ENCODE assay signal across 8 cellular contexts in genomic region chr6:108798672-108799355, GRCh38. TPM values are rescaled to one million over a fixed set of nuclear protein-coding genes. Genes with fewer than 3 reads are reported as not detected.
DNase-seq lines count a peak whose midpoint lies in the region; ATAC-seq, FAIRE-seq and TF ChIP-seq lines count a peak whose summit lies in the region.

No MANE protein-coding gene starts in this region.

- no peak for TF ChIP-seq CTCF in WERI-Rb-1 (IDR thresholded peaks at IDR 0.05; ENCODE audit: low read depth, low read length)
- TF ChIP-seq CTCF in ascending aorta (IDR thresholded peaks at IDR 0.05) = no peak

- POLR2A ChIA-PET in CD8-positive, alpha-beta memory T cell (lab: Charles Lee) = no interaction called here

- CTCF ChIA-PET in CD8-positive, alpha-beta memory T cell (lab: Charles Lee) = interaction anchor here (1.3 kb wide), 2 partner anchors 15 to 37 kb away, joined by 3 read pairs; no protein-coding TSS in a partner anchor

- no peaks in the 10 kb centered on the region for H3K9me3 Mint-ChIP-seq in CD8-positive, alpha-beta memory T cell

- peak overlapping the region; percentile 1 to 92 (median 76) for H3K4me3 Mint-ChIP-seq in CD8-positive, alpha-beta memory T cell

- no peaks in the 10 kb centered on the region for H3K36me3 Mint-ChIP-seq in CD8-positive, alpha-beta memory T cell

- H3K27ac Mint-ChIP-seq in CD8-positive, alpha-beta memory T cell = peak overlapping the region; percentile 32 to 93 (median 85)

- H3K4me1 Mint-ChIP-seq in CD8-positive, alpha-beta memory T cell = peaks cover 43 to 50% (median 49%) of the 10 kb centered on the region in 3 donors

- DNase-seq in CD8-positive, alpha-beta memory T cell = peak; percentile 27 to 71 (median 42)
- DNase-seq in WERI-Rb-1 (peak; percentile 82), dermis blood vessel endothelial cell (peak; percentile 48), sciatic nerve (ENCODE audit: low spot score) (no peak), urothelium cell line (ENCODE audit: low spot score) (no peak), ascending aorta (ENCODE audit: low spot score in 2 of 2) (no peak), NCI-H524 treated with DMSO at 0.1 percent for 48 hours (lab: John Stamatoyannopoulos, UW) (no peak)

- peak overlapping the region; percentile 41 for H3K4me3 ChIP-seq in CD8-positive, alpha-beta memory T cell (ENCODE audit: low read length)
- H3K4me3 ChIP-seq in WERI-Rb-1 (ENCODE audit: low read depth, low read length) (peak overlapping the region; percentile 35), ascending aorta (no peak overlapping the region)

- H3K27me3 ChIP-seq in CD8-positive, alpha-beta memory T cell (ENCODE audit: insufficient read depth, low read length, poor library complexity, severe bottlenecking) = no peaks in the 10 kb centered on the region
- H3K27me3 ChIP-seq in WERI-Rb-1 (ENCODE audit: insufficient read depth, low read depth, severe bottlenecking) (no peaks in the 10 kb centered on the region), ascending aorta (no peaks in the 10 kb centered on the region)

- peaks cover 29% of the 10 kb centered on the region for H3K4me1 ChIP-seq in CD8-positive, alpha-beta memory T cell (ENCODE audit: insufficient read depth, low read length)
- no peaks in the 10 kb centered on the region for H3K4me1 ChIP-seq in ascending aorta

- intact Hi-C loops in sciatic nerve (cut with DNase I) = no loop called here
- intact Hi-C loops in ascending aorta (cut with DNase I) = no loop called here

- H3K36me3 ChIP-seq in CD8-positive, alpha-beta memory T cell (ENCODE audit: insufficient read depth, low read length) = no peaks in the 10 kb centered on the region
- no peaks in the 10 kb centered on the region for H3K36me3 ChIP-seq in WERI-Rb-1
- H3K36me3 ChIP-seq in ascending aorta = no peaks in the 10 kb centered on the region

- peak; percentile 71 for ATAC-seq in sciatic nerve
- ATAC-seq in GM21447 (IDR thresholded peaks at IDR 0.05; ENCODE audit: unreplicated experiment) = no peak

- H3K27me3 Mint-ChIP-seq in CD8-positive, alpha-beta memory T cell = no peaks in the 10 kb centered on the region

- H3K27ac ChIP-seq in CD8-positive, alpha-beta memory T cell (ENCODE audit: low read depth, low read length) = no peak overlapping the region
- H3K27ac ChIP-seq in WERI-Rb-1 = peak overlapping the region; percentile 49
- H3K27ac ChIP-seq in ascending aorta = no peak overlapping the region

- no peak for FAIRE-seq in urothelium cell line (lab: Jason Lieb, UNC)

- no peaks in the 10 kb centered on the region for H3K9me3 ChIP-seq in CD8-positive, alpha-beta memory T cell (ENCODE audit: low read length)
- H3K9me3 ChIP-seq in WERI-Rb-1 (ENCODE audit: severe bottlenecking) (no peaks in the 10 kb centered on the region), ascending aorta (no peaks in the 10 kb centered on the region)

RNA-seq across cellular contexts. Expression of gene ARMC2, which starts 49.4 kb away (rescaled TPM):
- total RNA-seq in CD8-positive, alpha-beta memory T cell = 1 to 10 TPM; 6.2 to 6.7 TPM
- 6.1 TPM for polyA plus RNA-seq in CD8-positive, alpha-beta memory T cell
- total RNA-seq in dermis blood vessel endothelial cell (0.51 and 0.79 TPM in 2 replicates), sciatic nerve (17.2 TPM), ascending aorta (0.11 TPM)

Comparison
In these comparisons a context has a peak if more than half of its experiments do, and no peak if none do; other contexts are left out.
1. DNase-seq: peak in CD8-positive, alpha-beta memory T cell (5 of 5), WERI-Rb-1 (single experiment) and dermis blood vessel endothelial cell (single experiment); none in sciatic nerve (single experiment), urothelium cell line (single experiment), ascending aorta (0 of 2) and NCI-H524 treated with DMSO at 0.1 percent for 48 hours (single experiment).
2. H3K4me3 ChIP-seq: peak in CD8-positive, alpha-beta memory T cell (single experiment) and WERI-Rb-1 (single experiment); none in ascending aorta (0 of 2).